In genomic region chr20:4681971-4682370, GRCh38 we compare ENCODE assay signal across 14 cellular contexts. TPM values are rescaled to one million over a fixed set of nuclear protein-coding genes. Genes with fewer than 3 reads are reported as not detected.
A peak's percentile ranks its signal among the peaks of the same experiment; 100 is the strongest.
DNase-seq lines count a peak whose midpoint lies in the region; ATAC-seq and TF ChIP-seq lines count a peak whose summit lies in the region.
"Had no signal": no experiment of that assay in that cellular context is flagged by ENCODE, and none has a peak within 500 bp of the region (broad histone marks: within the 10 kb centered on the region; RNA-seq: fewer than 3 reads in every experiment).

No MANE protein-coding gene starts in this region.

- no peak overlapping the region for H2BK20ac ChIP-seq in IMR-90 (ENCODE audit: low read depth, low read length)

- H4K20me1 ChIP-seq in IMR-90 (ENCODE audit: insufficient read depth, low read length): no peaks in the 10 kb centered on the region; the same call in 1 of the 2 replicates

- no peak overlapping the region for H2BK15ac ChIP-seq in IMR-90 (ENCODE audit: low read depth, low read length)

- no peak overlapping the region for H4K91ac ChIP-seq in IMR-90 (ENCODE audit: insufficient read depth, low read depth, low read length)
- no peak overlapping the region for H4K91ac ChIP-seq in trophoblast cell (ENCODE audit: low read depth, low read length)

- no peak for ATAC-seq in IMR-90 (ENCODE audit: low read depth)
- ATAC-seq in effector memory CD8-positive, alpha-beta T cell (replicated peaks): no peak
- ATAC-seq in omental fat pad (ENCODE audit: low FRiP score): no peak

- H3K79me2 ChIP-seq in trophoblast cell (ENCODE audit: control insufficient read depth, insufficient read depth, low read length, poor library complexity): peaks cover 3% of the 10 kb centered on the region

- H4K8ac ChIP-seq in IMR-90 (ENCODE audit: low read depth in 2 of 2, low read length in 2 of 2) (no peak overlapping the region), trophoblast cell (ENCODE audit: low read depth, low read length) (no peak overlapping the region)

- H3K79me1 ChIP-seq in IMR-90 (ENCODE audit: low read depth in 1 of 2, low read length in 2 of 2): peaks cover 0 to 8% of the 10 kb centered on the region in 2 experiments; a peak in 2 of 4 replicates
- H3K79me1 ChIP-seq in trophoblast cell (ENCODE audit: low read length): peaks cover 6% of the 10 kb centered on the region

- DNase-seq in EH (ENCODE audit: low read depth) (peak; percentile 73), IMR-90 (peak; percentile 68), trophoblast cell (peak; percentile 29 to 83), GM19238 (ENCODE audit: insufficient read length, low spot score) (no peak), omental fat pad (ENCODE audit: low spot score) (no peak), T-helper 1 cell (no peak)
- no peak for DNase-seq in effector memory CD8-positive, alpha-beta T cell
- DNase-seq: activated effector memory CD4-positive, alpha-beta T cell treated with anti-CD3 and anti-CD28 coated beads, Interleukin-2, amount 50 U/mL, for 16 hours; mesendoderm; NCI-H345; OCI-M1; posterior cingulate gyrus had no signal

- no peak overlapping the region for H3K4me2 ChIP-seq in IMR-90 (ENCODE audit: low read depth, low read length)
- H3K4me2 ChIP-seq in trophoblast cell (ENCODE audit: low read length): no peak overlapping the region

- H3K27me3 ChIP-seq in IMR-90 (ENCODE audit: control insufficient read depth, insufficient read depth, low read length): peaks cover 14% of the 10 kb centered on the region
- no peaks in the 10 kb centered on the region for H3K27me3 ChIP-seq in trophoblast cell (ENCODE audit: insufficient read depth, low read length)

- H2BK12ac ChIP-seq in trophoblast cell (ENCODE audit: low read length): no peak overlapping the region

- POLR2A ChIA-PET in IMR-90 (lab: Charles Lee; ENCODE audit: unreplicated experiment): no interaction called here

- H4K12ac ChIP-seq in trophoblast cell (ENCODE audit: low read depth, low read length): no peak overlapping the region

- H3K9me3 Mint-ChIP-seq in effector memory CD8-positive, alpha-beta T cell: no peaks in the 10 kb centered on the region
- H3K9me3 Mint-ChIP-seq: T-helper 1 cell treated with Interleukin-12 subunit alpha and Interleukin-12 subunit beta and Interleukin-4 antibody, amounts not matched to agents 30 μg/mL and 1 μg/mL, for 36 hours had no signal

- TF ChIP-seq RAD21 in IMR-90 (IDR thresholded peaks at IDR 0.05; ENCODE audit: low read length): no peak

- TF ChIP-seq CTCF in IMR-90 (conservative IDR thresholded peaks at IDR 0.05; ENCODE audit: low read depth, low read length): no peak
- no peak for TF ChIP-seq CTCF in omental fat pad (IDR thresholded peaks at IDR 0.05)

- in situ Hi-C loops in IMR-90 (cut with MboI; ENCODE audit: low sequenced_read_pairs): no loop called here

- peaks cover 10% of the 10 kb centered on the region for H3K36me3 Mint-ChIP-seq in effector memory CD8-positive, alpha-beta T cell (ENCODE audit: insufficient read depth)

- H3K23ac ChIP-seq in IMR-90 (ENCODE audit: low read depth, low read length) (no peak overlapping the region), trophoblast cell (ENCODE audit: low read length) (no peak overlapping the region)

- H3K27ac ChIP-seq in IMR-90 (ENCODE audit: insufficient read depth, low read length) (no peak overlapping the region), trophoblast cell (ENCODE audit: low read depth, low read length) (no peak overlapping the region)

- CTCF ChIA-PET in IMR-90 (lab: Yijun Ruan, JAX): no interaction called here

- H3K9me1 ChIP-seq in IMR-90 (ENCODE audit: insufficient read depth, low read length): peaks cover 9% of the 10 kb centered on the region; the same call in 1 of the 2 replicates

- H2BK120ac ChIP-seq in IMR-90 (ENCODE audit: low read depth, low read length): no peak overlapping the region
- no peak overlapping the region for H2BK120ac ChIP-seq in trophoblast cell (ENCODE audit: insufficient read depth, low read length, poor library complexity)

- H3K4ac ChIP-seq in IMR-90 (ENCODE audit: low read depth, low read length) (no peak overlapping the region), trophoblast cell (ENCODE audit: low read depth, low read length) (no peak overlapping the region)

- H3K36me3 ChIP-seq in IMR-90 (ENCODE audit: control insufficient read depth, insufficient read depth, low read length) (no peaks in the 10 kb centered on the region), trophoblast cell (ENCODE audit: control insufficient read depth in 1 of 2, insufficient read depth in 2 of 2, low read length in 2 of 2) (no peaks in the 10 kb centered on the region)

- H3K4me3 ChIP-seq in IMR-90 (ENCODE audit: insufficient read depth, low read depth, low read length) (no peak overlapping the region), trophoblast cell (ENCODE audit: low read depth, low read length) (no peak overlapping the region)

- no peak overlapping the region for H3K14ac ChIP-seq in IMR-90 (replicated peaks; ENCODE audit: low read depth, low read length)
- H3K14ac ChIP-seq in trophoblast cell (ENCODE audit: low read length): no peak overlapping the region

- H3K18ac ChIP-seq in IMR-90 (ENCODE audit: low read depth, low read length): no peak overlapping the region
- no peak overlapping the region for H3K18ac ChIP-seq in trophoblast cell (ENCODE audit: low read length)

- dilution Hi-C loops in IMR-90 (cut with HindIII; ENCODE audit: low sequenced_read_pairs, unreplicated experiment): no loop called here

- peaks cover 35 to 38% of the 10 kb centered on the region in 2 donors for H3K4me1 Mint-ChIP-seq in effector memory CD8-positive, alpha-beta T cell (ENCODE audit: low read depth in 2 of 2)

- H3K56ac ChIP-seq in IMR-90 (ENCODE audit: extremely low read depth, insufficient read depth, low read length): no peak overlapping the region

- H3K27me3 Mint-ChIP-seq in effector memory CD8-positive, alpha-beta T cell: no peaks in the 10 kb centered on the region

- H2BK5ac ChIP-seq in IMR-90 (ENCODE audit: low read depth, low read length, poor library complexity, severe bottlenecking) (no peak overlapping the region), trophoblast cell (ENCODE audit: low read depth, low read length, poor library complexity) (no peak overlapping the region)

- no TSS peak for BruUV-seq in IMR-90 (replicated peaks; lab: Mats Ljungman, UMichigan)

- H3K27ac Mint-ChIP-seq in effector memory CD8-positive, alpha-beta T cell: peak overlapping the region; percentile 94 to 97
- H3K27ac Mint-ChIP-seq: T-helper 1 cell treated with Interleukin-12 subunit alpha and Interleukin-12 subunit beta and Interleukin-4 antibody, amounts not matched to agents 30 μg/mL and 1 μg/mL, for 36 hours had no signal

- H2AFZ ChIP-seq in IMR-90 (replicated peaks; ENCODE audit: low read length, poor library complexity): no peak overlapping the region
- no peak overlapping the region for H2AFZ ChIP-seq in trophoblast cell (ENCODE audit: insufficient read depth, low read length, poor library complexity)

- 77% methylated on average over 2 of the region's 5 CpGs; no CpG with 5 or more reads in 1 of the 2 experiments for WGBS in IMR-90 (ENCODE audit: extremely low coverage in 2 of 2, insufficient read length in 1 of 2), 2 experiments
- no CpG with 5 or more reads among the region's 5 CpGs for WGBS in trophoblast cell (ENCODE audit: extremely low coverage, insufficient coverage, insufficient read length)

- H3K9me3 ChIP-seq in IMR-90 (ENCODE audit: control insufficient read depth, insufficient read depth, low read length): no peaks in the 10 kb centered on the region
- H3K9me3 ChIP-seq in trophoblast cell (ENCODE audit: insufficient read depth, low read depth, low read length): peaks cover 3% of the 10 kb centered on the region

- H4K5ac ChIP-seq in IMR-90 (ENCODE audit: low read depth, low read length): no peak overlapping the region

- no peak overlapping the region for H3K4me3 Mint-ChIP-seq in effector memory CD8-positive, alpha-beta T cell
- H3K4me3 Mint-ChIP-seq: T-helper 1 cell treated with Interleukin-12 subunit alpha and Interleukin-12 subunit beta and Interleukin-4 antibody, amounts not matched to agents 30 μg/mL and 1 μg/mL, for 36 hours had no signal

- intact Hi-C loops in IMR-90 (cut with micrococcal nuclease): no loop called here

- peak overlapping the region; percentile 2 for H2AK9ac ChIP-seq in IMR-90 (replicated peaks; ENCODE audit: low read depth, low read length, poor library complexity)

- H3K4me1 ChIP-seq in IMR-90 (ENCODE audit: control insufficient read depth, insufficient read depth, low read length) (peaks cover 7% of the 10 kb centered on the region), trophoblast cell (ENCODE audit: control insufficient read depth in 1 of 2, insufficient read depth in 2 of 2, low read length in 2 of 2) (no peaks in the 10 kb centered on the region)

- H3K9ac ChIP-seq in IMR-90 (ENCODE audit: low read depth, low read length): no peak overlapping the region
- no peak overlapping the region for H3K9ac ChIP-seq in trophoblast cell (ENCODE audit: low read length)

- no peak overlapping the region for H2AK5ac ChIP-seq in IMR-90 (ENCODE audit: low read depth, low read length)
- no peak overlapping the region for H2AK5ac ChIP-seq in trophoblast cell (ENCODE audit: low read length)

- TF ChIP-seq POLR2A in IMR-90 (IDR thresholded peaks at IDR 0.05; ENCODE audit: low read depth, low read length): no peak

TF ChIP-seq in IMR-90, 13 proteins besides CTCF, POLR2A, EP300 and RAD21:
- peak; percentile 65 for TF ChIP-seq CEBPB (IDR thresholded peaks at IDR 0.05; ENCODE audit: low read depth, low read length)
- TF ChIP-seq MAFK (IDR thresholded peaks at IDR 0.05; ENCODE audit: low read depth, low read length): no peak

RNA-seq across cellular contexts. Expression of gene PRNP, which starts 4.3 kb away (rescaled TPM):
- total RNA-seq in IMR-90 (2012; rRNA removed) (62.8 and 63.3 TPM in 2 replicates), omental fat pad (100 to 1,000 TPM in 2 of 4 donors, 10 to 100 TPM in 2; 65.6 to 140 (median 114) TPM)
- polyA plus RNA-seq in IMR-90 (2012; rRNA removed): 93.3 and 97.9 TPM in 2 replicates
- 76.6 and 206 TPM in 2 replicates for polyA plus RNA-seq in IMR-90 (2012; cell fraction: cytosol; rRNA removed)
- 59.6 and 68.5 TPM in 2 replicates for polyA plus RNA-seq in IMR-90 (2012; cell fraction: nucleus; rRNA removed; ENCODE audit: low replicate concordance)
- polyA plus RNA-seq in trophoblast cell (2013): 27.8 and 28.5 TPM in 2 replicates

RNA-seq across cellular contexts. Expression of gene PRND, which starts 39.7 kb away (rescaled TPM):
- total RNA-seq in IMR-90 (2012; rRNA removed): not detected in 2 replicates
- polyA plus RNA-seq in IMR-90 (2012; rRNA removed): not detected in 2 replicates
- not detected in 2 replicates for polyA plus RNA-seq in IMR-90 (2012; cell fraction: cytosol; rRNA removed)
- not detected in 2 replicates for polyA plus RNA-seq in IMR-90 (2012; cell fraction: nucleus; rRNA removed; ENCODE audit: low replicate concordance)
- polyA plus RNA-seq in trophoblast cell (2013): 0.01 TPM in 1 of 2 replicates, not detected in the other
- under 1 TPM in 1 of 4 donors, not detected in 3; 0.09 TPM for total RNA-seq in omental fat pad
- total RNA-seq: subcutaneous adipose tissue had no signal

Comparison
In these comparisons a context has a peak if more than half of its experiments do, and no peak if none do; other contexts are left out.
1. DNase-seq: peak in EH (single experiment), IMR-90 (single experiment) and trophoblast cell (2 of 2); none in effector memory CD8-positive, alpha-beta T cell (0 of 3), GM19238 (single experiment), omental fat pad (single experiment) and T-helper 1 cell (0 of 5).